25 cellular contexts compared by ENCODE assay signal in the genomic region with DNA sequence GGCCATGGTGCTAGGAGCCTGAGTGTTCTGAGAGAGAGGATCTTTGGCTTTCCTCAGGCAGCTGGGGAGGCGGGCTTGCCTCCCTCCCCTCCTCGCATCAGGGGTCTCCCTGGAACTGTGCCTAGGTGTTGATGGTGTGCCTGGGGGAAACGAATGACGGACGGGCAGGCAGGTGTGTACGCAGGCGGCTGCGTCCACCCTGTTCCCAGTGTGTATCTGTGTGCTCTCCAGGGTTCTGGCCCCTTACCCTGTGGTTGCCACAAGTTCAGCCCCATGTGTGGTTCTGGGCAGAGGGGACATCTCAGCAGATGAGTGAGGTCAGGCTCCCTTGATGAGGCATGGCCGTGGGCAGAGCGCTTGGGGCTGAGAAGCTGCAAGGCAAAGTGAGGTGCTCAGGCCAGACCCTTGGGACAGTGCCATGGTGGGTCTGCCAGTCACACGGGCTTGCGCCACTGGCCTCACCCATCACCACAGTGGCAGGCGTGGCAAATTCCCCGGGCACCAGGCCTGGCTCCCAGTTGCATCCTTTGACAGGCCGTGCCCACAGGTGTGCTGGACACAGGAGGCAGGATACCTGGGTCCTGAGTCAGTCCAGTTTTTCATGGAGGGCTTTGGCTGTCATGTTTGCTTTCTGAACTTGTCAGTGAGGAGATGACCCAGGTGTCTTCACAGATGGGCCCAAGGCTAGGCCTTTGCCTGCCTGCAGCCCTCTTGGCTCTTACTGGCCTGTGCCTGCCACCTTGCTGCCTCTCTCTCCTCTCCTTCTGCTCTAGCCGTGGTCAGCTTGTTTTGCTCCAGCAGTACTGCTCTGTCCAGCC. TPM values are rescaled to one million over a fixed set of nuclear protein-coding genes. Genes with fewer than 3 reads are reported as not detected.
A peak's percentile ranks its signal among the peaks of the same experiment; 100 is the strongest.
DNase-seq lines count a peak whose midpoint lies in the region; ATAC-seq and TF ChIP-seq lines count a peak whose summit lies in the region.
"Had no signal": no experiment of that assay in that cellular context is flagged by ENCODE, and none has a peak within 500 bp of the region (broad histone marks: within the 10 kb centered on the region; RNA-seq: fewer than 3 reads in every experiment).

No MANE protein-coding gene starts in this region.

- no peak for TF ChIP-seq CTCF in transverse colon (IDR thresholded peaks at IDR 0.05)

- H3K36me3 Mint-ChIP-seq in activated naive CD4-positive, alpha-beta T cell treated with anti-CD3 and anti-CD28 coated beads for 36 hours (ENCODE audit: low read depth): no peaks in the 10 kb centered on the region
- H3K36me3 Mint-ChIP-seq in stimulated activated effector memory CD8-positive, alpha-beta T cell treated with anti-CD3 and anti-CD28 coated beads, Interleukin-12 subunit alpha, Interleukin-12 subunit beta, amount 100 ng/mL, for 72 hours: no peaks in the 10 kb centered on the region

- no peak overlapping the region for H3K4me3 ChIP-seq in rectal smooth muscle tissue (ENCODE audit: low read length)
- no peak overlapping the region for H3K4me3 ChIP-seq in transverse colon
- H3K4me3 ChIP-seq: hepatocyte had no signal

- H3K36me3 ChIP-seq in rectal smooth muscle tissue (ENCODE audit: control insufficient read depth, insufficient read depth, low read length) (no peaks in the 10 kb centered on the region), transverse colon (no peaks in the 10 kb centered on the region)

- CTCF ChIA-PET in activated naive CD4-positive, alpha-beta T cell treated with anti-CD3 and anti-CD28 coated beads for 36 hours (lab: Charles Lee): interaction anchor here (0.7 kb wide), 1 partner anchor 137 kb away, joined by 3 read pairs; no protein-coding TSS in a partner anchor

- in situ Hi-C loops in transverse colon (cut with MboI; ENCODE audit: low pct_ligation_motif_present in 1 of 4, low pct_unique_long_range_greater_than_20kb in 1 of 4, low sequenced_read_pairs in 3 of 4): no loop called here

- peak overlapping the region; percentile 53 for H3K27ac Mint-ChIP-seq in activated naive CD4-positive, alpha-beta T cell treated with anti-CD3 and anti-CD28 coated beads for 36 hours
- no peak overlapping the region for H3K27ac Mint-ChIP-seq in stimulated activated effector memory CD8-positive, alpha-beta T cell treated with anti-CD3 and anti-CD28 coated beads, Interleukin-12 subunit alpha, Interleukin-12 subunit beta, amount 100 ng/mL, for 72 hours
- H3K27ac Mint-ChIP-seq: T-helper 2 cell treated with Interferon-gamma antibody and Interleukin-4, amounts not matched to agents 5 μg/mL and 100 μg/mL, for 36 hours had no signal

- ATAC-seq in stimulated activated effector memory CD8-positive, alpha-beta T cell treated with anti-CD3 and anti-CD28 coated beads, Interleukin-12 subunit alpha, Interleukin-12 subunit beta, amount 100 ng/mL, for 72 hours: no peak

- no peak overlapping the region for H3K4me3 Mint-ChIP-seq in activated naive CD4-positive, alpha-beta T cell treated with anti-CD3 and anti-CD28 coated beads for 36 hours
- H3K4me3 Mint-ChIP-seq in stimulated activated effector memory CD8-positive, alpha-beta T cell treated with anti-CD3 and anti-CD28 coated beads, Interleukin-12 subunit alpha, Interleukin-12 subunit beta, amount 100 ng/mL, for 72 hours: no peak overlapping the region
- H3K4me3 Mint-ChIP-seq: T-helper 2 cell treated with Interferon-gamma antibody and Interleukin-4, amounts not matched to agents 5 μg/mL and 100 μg/mL, for 36 hours had no signal

- H3K27me3 ChIP-seq in rectal smooth muscle tissue (ENCODE audit: control insufficient read depth, insufficient read depth, low read length) (no peaks in the 10 kb centered on the region), transverse colon (no peaks in the 10 kb centered on the region)
- H3K27me3 ChIP-seq: hepatocyte had no signal

- TF ChIP-seq EP300 in transverse colon (IDR thresholded peaks at IDR 0.05; ENCODE audit: low read depth): no peak

- no peak overlapping the region for H3K9ac ChIP-seq in rectal smooth muscle tissue (ENCODE audit: low read length)
- H3K9ac ChIP-seq: SK-N-SH had no signal

- intact Hi-C loops in activated naive CD4-positive, alpha-beta T cell treated with anti-CD3 and anti-CD28 coated beads for 36 hours (cut with micrococcal nuclease): no loop called here
- intact Hi-C loops in transverse colon (cut with DNase I; ENCODE audit: low total_unique reads): no loop called here

- no peaks in the 10 kb centered on the region for H3K9me3 Mint-ChIP-seq in activated naive CD4-positive, alpha-beta T cell treated with anti-CD3 and anti-CD28 coated beads for 36 hours
- no peaks in the 10 kb centered on the region for H3K9me3 Mint-ChIP-seq in stimulated activated effector memory CD8-positive, alpha-beta T cell treated with anti-CD3 and anti-CD28 coated beads, Interleukin-12 subunit alpha, Interleukin-12 subunit beta, amount 100 ng/mL, for 72 hours
- H3K9me3 Mint-ChIP-seq: T-helper 2 cell treated with Interferon-gamma antibody and Interleukin-4, amounts not matched to agents 5 μg/mL and 100 μg/mL, for 36 hours had no signal

- H3K27ac ChIP-seq in cingulate gyrus (ENCODE audit: low read depth, low read length) (peak overlapping the region; percentile 92), rectal smooth muscle tissue (ENCODE audit: low read depth, low read length) (peak overlapping the region; percentile 73), transverse colon (peak overlapping the region in 3 of 4 donors; percentile 26 to 68 (median 41))
- H3K27ac ChIP-seq: epithelial cell of prostate, hepatocyte, RWPE1 had no signal

- DNase-seq in activated naive CD4-positive, alpha-beta T cell treated with anti-CD3 and anti-CD28 coated beads for 36 hours: no peak
- DNase-seq in activated naive CD4-positive, alpha-beta T cell treated with anti-CD3 and anti-CD28 coated beads, Interleukin-2, amount 50 U/mL, for 16 hours: no peak
- DNase-seq in transverse colon: no peak
- no peak for DNase-seq in H4 (ENCODE audit: low spot score)
- no peak for DNase-seq in cerebellum (ENCODE audit: low spot score)
- DNase-seq in stimulated activated effector memory CD8-positive, alpha-beta T cell treated with anti-CD3 and anti-CD28 coated beads, Interleukin-12 subunit alpha, Interleukin-12 subunit beta, amount 100 ng/mL, for 72 hours (ENCODE audit: low spot score in 2 of 2): no peak
- DNase-seq: 8988T; activated CD4-positive, alpha-beta T cell treated with anti-CD3 and anti-CD28 coated beads, Interleukin-2, amount 50 U/mL, for 4 hours; activated effector memory CD4-positive, alpha-beta T cell treated with Interleukin-2 at 50 U/mL for 16 hours; central memory CD4-positive, alpha-beta T cell; COR-L47; DND-41; foreskin fibroblast; KG1; left ventricle myocardium superior; NCI-H1694 treated with DMSO at 0.1 percent for 48 hours; NCI-H69; SK-N-SH; stimulated activated CD4-positive, alpha-beta T cell treated with anti-CD3 and anti-CD28 coated beads, Interleukin-12 subunit alpha, Interleukin-12 subunit beta, amount 100 ng/mL, for 4 hours had no signal

- H3K4me1 Mint-ChIP-seq in activated naive CD4-positive, alpha-beta T cell treated with anti-CD3 and anti-CD28 coated beads for 36 hours (ENCODE audit: low read depth): no peaks in the 10 kb centered on the region
- no peaks in the 10 kb centered on the region for H3K4me1 Mint-ChIP-seq in stimulated activated effector memory CD8-positive, alpha-beta T cell treated with anti-CD3 and anti-CD28 coated beads, Interleukin-12 subunit alpha, Interleukin-12 subunit beta, amount 100 ng/mL, for 72 hours

- TF ChIP-seq POLR2A in transverse colon (IDR thresholded peaks at IDR 0.05): no peak

- no peaks in the 10 kb centered on the region for H3K9me3 ChIP-seq in transverse colon
- H3K9me3 ChIP-seq: SK-N-SH had no signal

- peaks cover 10% of the 10 kb centered on the region for H3K4me1 ChIP-seq in rectal smooth muscle tissue (ENCODE audit: control insufficient read depth, insufficient read depth, low read length)
- H3K4me1 ChIP-seq in transverse colon: peaks cover 11 to 15% (median 13%) of the 10 kb centered on the region in 4 donors

- 87% methylated on average over 16 of the region's 16 CpGs; no CpG with 5 or more reads in 1 of the 2 donors for WGBS in transverse colon (ENCODE audit: low coverage in 1 of 2), 2 donors

- H3K27me3 Mint-ChIP-seq in activated naive CD4-positive, alpha-beta T cell treated with anti-CD3 and anti-CD28 coated beads for 36 hours (ENCODE audit: low read depth): no peaks in the 10 kb centered on the region

RNA-seq across cellular contexts. Expression of gene GNAZ, which starts 27.3 kb away (rescaled TPM):
- 1 to 10 TPM; 1.1 to 1.8 TPM for total RNA-seq in activated naive CD4-positive, alpha-beta T cell treated with anti-CD3 and anti-CD28 coated beads for 36 hours
- 10 to 100 TPM in 2 of 4 donors, 1 to 10 TPM in 2; 2.7 to 14.7 (median 7.8) TPM for total RNA-seq in transverse colon
- 2.3 and 3.4 TPM in 2 replicates for total RNA-seq in H4 (2014; rRNA removed; shearing (Covaris generic))
- 51.8 TPM for total RNA-seq in cerebellum

RNA-seq across cellular contexts. Expression of gene RSPH14, which starts 44.2 kb away (rescaled TPM):
- total RNA-seq in activated naive CD4-positive, alpha-beta T cell treated with anti-CD3 and anti-CD28 coated beads for 36 hours: under 1 TPM; 0.33 to 0.35 TPM
- total RNA-seq in transverse colon (under 1 TPM in 1 of 4 donors, not detected in 3; 0.32 TPM), cerebellum (5.5 TPM)
- total RNA-seq in H4 (2014; rRNA removed; shearing (Covaris generic)): not detected in 2 replicates
- total RNA-seq: hepatocyte, left ventricle myocardium superior had no signal

RNA-seq across cellular contexts. Expression of gene RAB36, which starts 47.7 kb away (rescaled TPM):
- not detected for total RNA-seq in activated naive CD4-positive, alpha-beta T cell treated with anti-CD3 and anti-CD28 coated beads for 36 hours
- 1 to 10 TPM in 1 of 4 donors, under 1 TPM in 2, not detected in 1; 0.37 to 1.1 (median 0.82) TPM for total RNA-seq in transverse colon
- 3.0 and 3.7 TPM in 2 replicates for total RNA-seq in H4 (2014; rRNA removed; shearing (Covaris generic))
- total RNA-seq in cerebellum: 6.8 TPM

Comparison
In these comparisons a context has a peak if more than half of its experiments do, and no peak if none do; other contexts are left out.
1. H3K27ac ChIP-seq: peak in every context shown above with its lines; median percentile 92 in cingulate gyrus; 73 in rectal smooth muscle tissue; 41 in transverse colon.